ENCODE assay signal across 8 cellular contexts in genomic region chr22:23627401-23628055, GRCh38. TPM values are rescaled to one million over a fixed set of nuclear protein-coding genes. Genes with fewer than 3 reads are reported as not detected.
DNase-seq lines count a peak whose midpoint lies in the region; ATAC-seq, FAIRE-seq and TF ChIP-seq lines count a peak whose summit lies in the region.
"Not testable (repeated sequence)": the region's sequence is repeated elsewhere in the genome, so short reads cannot be mapped to it uniquely, and the experiment has no call there.

No MANE protein-coding gene starts in this region.

- not testable (repeated sequence) for H3K27me3 ChIP-seq in adrenal gland, neutrophil

- not testable (repeated sequence) for H3K27ac ChIP-seq in adrenal gland, neutrophil

- H3K4me3 ChIP-seq in adrenal gland; neutrophil (ENCODE audit: low read depth in 1 of 2, low read length in 1 of 2): not testable (repeated sequence)

- not testable (repeated sequence) for H3K4me1 ChIP-seq in adrenal gland (replicated peaks in 1 of 2); neutrophil (ENCODE audit: control insufficient read depth in 1 of 2, insufficient read depth in 1 of 2, low read depth in 1 of 2, low read length in 1 of 2)

- TF ChIP-seq POLR2A in adrenal gland (IDR thresholded peaks at IDR 0.05), result not testable (repeated sequence)

- DNase-seq in CMK (ENCODE audit: low read depth), result peak; percentile 12
- DNase-seq in HS-5 (ENCODE audit: low read depth), result peak; percentile 18
- peak; percentile 11 for DNase-seq in RCC 7860 (ENCODE audit: low spot score)
- peak; percentile 64 for DNase-seq in activated CD4-positive, alpha-beta T cell treated with anti-CD3 and anti-CD28 coated beads, Interleukin-2, amount 50 U/mL, for 1 hour
- DNase-seq in adrenal gland, result peak; percentile 53 to 73 (median 65)
- not testable (repeated sequence) for DNase-seq in Right ventricle myocardium inferior (ENCODE audit: missing footprints)
- DNase-seq in stimulated activated CD8-positive, alpha-beta memory T cell treated with anti-CD3 and anti-CD28 coated beads, Interleukin-4, amount 100 ng/mL, for 48 hours, result peak; percentile 72

- not testable (repeated sequence) for H3K36me3 ChIP-seq in adrenal gland (replicated peaks in 1 of 2)
- H3K36me3 ChIP-seq in neutrophil, result peaks cover 19% of the 10 kb centered on the region

- FAIRE-seq in RCC 7860 (lab: Jason Lieb, UNC), result not testable (repeated sequence)

- 56 to 74% (median 58%) methylated on average over 3 of the region's 3 CpGs; no CpG with 5 or more reads in 1 of the 4 donors for WGBS in adrenal gland, 4 donors

- intact Hi-C loops in adrenal gland (cut with DNase I), result loop anchor here (5.0 to 10.0 kb wide), 2 partner anchors 137 to 220 kb away; partner anchors contain the start of genes C22orf15 (in 1 of the 2) and CHCHD10 (in 1 of the 2)
- intact Hi-C loops in Right ventricle myocardium inferior (cut with DNase I), result loop anchor here (5.0 kb wide), 1 partner anchor 140 kb away; the partner anchor contains the start of gene CHCHD10

- TF ChIP-seq CTCF in adrenal gland (IDR thresholded peaks at IDR 0.05) (peak; percentile 28 to 64 (median 48)), neutrophil (IDR thresholded peaks at IDR 0.05) (peak; percentile 37)

- peak; percentile 84 for ATAC-seq in Right ventricle myocardium inferior

- H3K9me3 ChIP-seq in adrenal gland (replicated peaks in 1 of 3); neutrophil: not testable (repeated sequence)

RNA-seq across cellular contexts. Expression of gene DRICH1, which starts 4.6 kb away (rescaled TPM):
- 1 to 10 TPM in 1 of 8 donors, under 1 TPM in 2, not detected in 5; 0.26 to 1.6 (median 0.54) TPM for total RNA-seq in adrenal gland
- 1 to 10 TPM in 2 of 3 donors, under 1 TPM in 1; 0.51 to 6.0 (median 1.0) TPM for polyA plus RNA-seq in adrenal gland
- total RNA-seq in Right ventricle myocardium inferior, result not detected

RNA-seq across cellular contexts. Expression of gene IGLL1, which starts 47.4 kb away (rescaled TPM):
- not detected for total RNA-seq in adrenal gland
- under 1 TPM in 1 of 3 donors, not detected in 2; 0.48 TPM for polyA plus RNA-seq in adrenal gland
- not detected for total RNA-seq in Right ventricle myocardium inferior
